In the genomic region with DNA sequence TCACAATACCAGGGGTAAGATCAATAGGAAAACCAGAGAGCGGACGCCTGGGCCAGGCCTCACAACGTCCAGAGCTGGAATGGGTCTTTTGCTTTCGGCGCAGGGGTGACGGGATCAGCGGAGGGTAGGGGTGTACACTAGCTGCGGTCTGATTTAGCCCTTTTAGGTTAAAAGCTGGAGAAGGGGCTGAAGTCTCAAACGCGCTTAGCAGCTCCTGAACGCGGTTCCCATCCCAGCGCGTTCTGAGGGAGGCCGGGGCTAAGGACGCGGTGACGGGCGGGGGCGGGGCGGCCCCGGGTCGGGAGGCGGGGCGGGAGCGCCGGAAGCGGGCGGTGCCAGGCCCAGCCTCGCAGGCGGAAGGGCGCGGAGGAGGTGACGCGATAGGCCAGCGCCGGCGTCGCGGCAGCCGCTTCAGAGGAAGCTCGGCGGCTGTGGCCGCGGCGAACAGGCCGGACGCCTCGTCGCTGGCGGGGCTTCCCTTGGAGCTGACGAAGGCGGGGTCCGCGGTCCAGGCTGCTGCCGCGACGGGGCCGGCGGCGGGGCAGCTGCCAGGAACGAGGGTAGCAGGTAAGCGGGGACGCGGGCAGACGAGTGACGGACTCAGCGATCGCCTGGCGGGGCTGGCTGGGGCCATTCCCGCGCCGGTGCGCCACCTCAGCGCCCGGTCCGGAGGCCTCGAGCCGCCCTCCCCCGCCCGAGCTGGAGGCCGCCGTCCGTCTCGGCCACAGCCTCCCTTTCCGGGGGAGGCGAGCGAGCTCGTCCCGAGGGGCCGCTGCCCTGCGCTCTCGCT, we compare ENCODE assay signal across 8 cellular contexts. TPM values are rescaled to one million over a fixed set of nuclear protein-coding genes. Genes with fewer than 3 reads are reported as not detected.
DNase-seq lines count a peak whose midpoint lies in the region; ATAC-seq and TF ChIP-seq lines count a peak whose summit lies in the region.

A gene with protein sequence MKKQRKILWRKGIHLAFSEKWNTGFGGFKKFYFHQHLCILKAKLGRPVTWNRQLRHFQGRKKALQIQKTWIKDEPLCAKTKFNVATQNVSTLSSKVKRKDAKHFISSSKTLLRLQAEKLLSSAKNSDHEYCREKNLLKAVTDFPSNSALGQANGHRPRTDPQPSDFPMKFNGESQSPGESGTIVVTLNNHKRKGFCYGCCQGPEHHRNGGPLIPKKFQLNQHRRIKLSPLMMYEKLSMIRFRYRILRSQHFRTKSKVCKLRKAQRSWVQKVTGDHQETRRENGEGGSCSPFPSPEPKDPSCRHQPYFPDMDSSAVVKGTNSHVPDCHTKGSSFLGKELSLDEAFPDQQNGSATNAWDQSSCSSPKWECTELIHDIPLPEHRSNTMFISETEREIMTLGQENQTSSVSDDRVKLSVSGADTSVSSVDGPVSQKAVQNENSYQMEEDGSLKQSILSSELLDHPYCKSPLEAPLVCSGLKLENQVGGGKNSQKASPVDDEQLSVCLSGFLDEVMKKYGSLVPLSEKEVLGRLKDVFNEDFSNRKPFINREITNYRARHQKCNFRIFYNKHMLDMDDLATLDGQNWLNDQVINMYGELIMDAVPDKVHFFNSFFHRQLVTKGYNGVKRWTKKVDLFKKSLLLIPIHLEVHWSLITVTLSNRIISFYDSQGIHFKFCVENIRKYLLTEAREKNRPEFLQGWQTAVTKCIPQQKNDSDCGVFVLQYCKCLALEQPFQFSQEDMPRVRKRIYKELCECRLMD (plus strand): TSS at position 414 of the 790 bp plus-strand sequence. CDS start 17,262 bp downstream, outside the sequence.

- 11% methylated on average over 12 of the region's 93 CpGs for WGBS in mammary epithelial cell (ENCODE audit: low coverage, missing lambda C conversion rate)

- in situ Hi-C loops in mammary epithelial cell (cut with MboI; ENCODE audit: low sequenced_read_pairs in 2 of 2) = no loop called here

- intact Hi-C loops in mammary epithelial cell (cut with micrococcal nuclease) = no loop called here

- H4K20me1 ChIP-seq in mammary epithelial cell (ENCODE audit: insufficient read depth, low read length) = no peaks in the 10 kb centered on the region

- H3K36me3 ChIP-seq in mammary epithelial cell (ENCODE audit: insufficient read depth, low read length) = no peaks in the 10 kb centered on the region
- no peaks in the 10 kb centered on the region for H3K36me3 ChIP-seq in iPS-20b (ENCODE audit: insufficient read depth, low read depth, low read length)

- CTCF ChIA-PET in mammary epithelial cell (lab: Charles Lee; ENCODE audit: low non-redundant PET) = interaction anchor here (0.6 kb wide), 2 partner anchors 30 to 72 kb away, joined by 4 to 33 read pairs; no protein-coding TSS in a partner anchor

- H3K27ac ChIP-seq in mammary epithelial cell (ENCODE audit: insufficient read depth, low read depth, low read length) = peak within 1 kb of the TSS; percentile 82
- H3K27ac ChIP-seq in iPS-20b (ENCODE audit: low read length) = no peak within 1 kb of the TSS
- peak within 1 kb of the TSS; percentile 69 to 99 (median 94) for H3K27ac ChIP-seq in skin epidermis

- peak; percentile 96 for DNase-seq in AG08396 (ENCODE audit: low spot score)
- DNase-seq in NCI-H2227 treated with DMSO at 0.1 percent for 48 hours (lab: John Stamatoyannopoulos, UW) = peak; percentile 89
- peak; percentile 89 for DNase-seq in mammary epithelial cell

- TF ChIP-seq CTCF in WI38 (IDR thresholded peaks at IDR 0.05; ENCODE audit: low read depth, low read length) = no peak
- TF ChIP-seq CTCF in mammary epithelial cell (conservative IDR thresholded peaks at IDR 0.05 in 1 of 2, IDR thresholded peaks at IDR 0.05 in 1 of 2; ENCODE audit: extremely low read depth in 1 of 2, insufficient read depth in 1 of 2, low read depth in 1 of 2, low read length in 2 of 2) = no peak

- no TSS peak for BruUV-seq in mammary epithelial cell (replicated peaks; lab: Mats Ljungman, UMichigan)

- peaks cover 50% of the 10 kb centered on the region for H3K79me2 ChIP-seq in mammary epithelial cell (ENCODE audit: insufficient read depth, low read length)

- H3K9me3 ChIP-seq in mammary epithelial cell (replicated peaks; ENCODE audit: insufficient read depth, low read length) = peaks cover 2% of the 10 kb centered on the region
- H3K9me3 ChIP-seq in iPS-20b (ENCODE audit: insufficient read depth, low read depth, low read length) = peaks cover 7% of the 10 kb centered on the region

- dilution Hi-C loops in mammary epithelial cell (cut with HindIII; ENCODE audit: low sequenced_read_pairs) = loop anchor here (5.0 kb wide), 2 partner anchors 45 to 85 kb away; no protein-coding TSS in a partner anchor

- peak within 1 kb of the TSS; percentile 91 for H3K9ac ChIP-seq in mammary epithelial cell (ENCODE audit: insufficient read depth, low read length)
- H3K9ac ChIP-seq in iPS-20b (ENCODE audit: low read depth, low read length) = peak within 1 kb of the TSS; percentile 77

- H3K4me3 ChIP-seq in WI38 (ENCODE audit: low read depth, low read length) = peak within 1 kb of the TSS; percentile 95
- H3K4me3 ChIP-seq in mammary epithelial cell (replicated peaks in 1 of 3; ENCODE audit: insufficient read depth in 1 of 3, low read depth in 2 of 3, low read length in 3 of 3) = peak within 1 kb of the TSS; percentile 87 to 99 (median 99)
- peak within 1 kb of the TSS; percentile 83 for H3K4me3 ChIP-seq in iPS-20b (ENCODE audit: low read length)
- H3K4me3 ChIP-seq in skin epidermis = peak within 1 kb of the TSS; percentile 67 to 99 (median 92)

- H3K4me2 ChIP-seq in mammary epithelial cell (ENCODE audit: insufficient read depth, low read depth, low read length) = peak within 1 kb of the TSS; percentile 95

- peak within 1 kb of the TSS; percentile 100 for H2AFZ ChIP-seq in mammary epithelial cell (ENCODE audit: low read depth, low read length)

- H3K27me3 ChIP-seq in mammary epithelial cell (ENCODE audit: insufficient read depth, low read length) (no peaks in the 10 kb centered on the region), iPS-20b (ENCODE audit: insufficient read depth, low read length) (no peaks in the 10 kb centered on the region)

- peak; percentile 86 for ATAC-seq in GM19023 (IDR thresholded peaks at IDR 0.05; ENCODE audit: unreplicated experiment)
- ATAC-seq in HG03196 (IDR thresholded peaks at IDR 0.05; ENCODE audit: unreplicated experiment) = peak; percentile 93

- H3K4me1 ChIP-seq in mammary epithelial cell (ENCODE audit: insufficient read depth, low read length) (no peaks in the 10 kb centered on the region), iPS-20b (ENCODE audit: insufficient read depth, low read length) (0 out of 2 replicates have a peak, but pooled peaks cover 4% of the 10 kb centered on the region)

RNA-seq across cellular contexts. Expression of the gene that starts here (rescaled TPM):
- total RNA-seq in mammary epithelial cell = 10 to 100 TPM; 30.5 to 39.7 TPM
- polyA plus RNA-seq in mammary epithelial cell = 9.5 TPM
- 36.0 TPM for polyA minus RNA-seq in mammary epithelial cell
